In the genomic region with DNA sequence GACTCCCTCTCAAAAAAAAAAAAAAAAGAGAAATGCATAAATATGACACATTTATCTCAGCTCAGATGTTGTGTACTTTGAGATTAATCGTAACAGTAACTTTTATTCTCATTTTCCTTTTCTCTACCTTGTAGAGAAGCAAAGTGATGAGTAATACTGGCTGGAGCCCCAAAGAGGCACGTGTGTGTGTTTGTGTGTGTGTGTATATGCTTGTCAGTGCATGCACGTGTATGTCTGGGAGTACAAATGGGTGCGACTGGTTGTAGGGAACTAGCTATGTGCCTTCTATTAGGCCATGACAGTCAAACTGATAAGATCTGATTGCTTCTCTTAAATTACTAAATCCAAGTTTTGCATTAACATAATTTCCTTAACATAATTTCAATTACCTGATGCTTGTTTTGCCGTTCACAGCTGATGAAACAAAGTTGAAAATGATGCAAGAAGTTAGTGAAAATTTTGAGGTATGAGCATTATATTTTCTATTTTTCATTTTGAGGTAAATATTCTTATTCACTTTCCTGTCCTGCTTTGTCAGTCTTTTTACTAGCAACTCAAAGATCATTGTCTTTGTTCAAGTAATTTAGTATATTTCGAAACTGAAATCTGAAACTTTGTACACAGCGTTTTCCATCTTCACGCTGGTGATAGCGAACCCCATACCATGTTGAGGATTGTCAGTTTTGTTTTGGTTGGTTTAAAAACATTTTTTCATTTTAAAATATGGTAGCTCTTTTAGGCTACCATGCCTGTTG, we compare ENCODE assay signal across 28 cellular contexts. TPM values are rescaled to one million over a fixed set of nuclear protein-coding genes. Genes with fewer than 3 reads are reported as not detected.
DNase-seq lines count a peak whose midpoint lies in the region; ATAC-seq, FAIRE-seq and TF ChIP-seq lines count a peak whose summit lies in the region.
"Had no signal": no experiment of that assay in that cellular context is flagged by ENCODE, and none has a peak within 500 bp of the region (broad histone marks: within the 10 kb centered on the region; RNA-seq: fewer than 3 reads in every experiment).

No MANE protein-coding gene starts in this region.

- intact Hi-C loops in natural killer cell (cut with micrococcal nuclease): no loop called here

- H3K4me3 ChIP-seq in SK-N-SH (ENCODE audit: low read depth in 2 of 2, low read length in 1 of 2): no peak overlapping the region
- H3K4me3 ChIP-seq in bronchial epithelial cell (ENCODE audit: low read depth, low read length): no peak overlapping the region
- H3K4me3 ChIP-seq: esophagus squamous epithelium, mucosa of descending colon, spleen, tibial artery had no signal

- WGBS in SK-N-SH (ENCODE audit: low lambda C conversion rate): 96% methylated on average over 9 of the region's 9 CpGs

- no peak overlapping the region for H3K27ac ChIP-seq in SK-N-SH (ENCODE audit: low read depth in 2 of 2, low read length in 1 of 2)
- H3K27ac ChIP-seq: 22Rv1, HL-60, spleen, tibial artery had no signal

- no peaks in the 10 kb centered on the region for H3K9me2 ChIP-seq in SK-N-SH

- H3K79me2 ChIP-seq in SK-N-SH (ENCODE audit: insufficient read depth): peaks cover 86% of the 10 kb centered on the region

- no peak overlapping the region for H3K9ac ChIP-seq in SK-N-SH

- no peaks in the 10 kb centered on the region for H3F3A ChIP-seq in SK-N-SH (replicated peaks; ENCODE audit: insufficient read depth)

- peaks cover 36% of the 10 kb centered on the region for H4K20me1 ChIP-seq in SK-N-SH (ENCODE audit: insufficient read depth)

- no peak for TF ChIP-seq RAD21 in SK-N-SH (IDR thresholded peaks at IDR 0.05; ENCODE audit: low read length)

- H3K4me2 ChIP-seq in SK-N-SH: no peak overlapping the region

- TF ChIP-seq EP300 in SK-N-SH (IDR thresholded peaks at IDR 0.05; ENCODE audit: borderline replicate concordance in 1 of 2, low read depth in 1 of 2, low read length in 1 of 2): no peak

- CTCF ChIA-PET in SK-N-SH (lab: Yijun Ruan, JAX): interaction anchor here (1.0 kb wide), 1 partner anchor 42 kb away, joined by 3 read pairs; no protein-coding TSS in a partner anchor

- no peak for ATAC-seq in SK-N-SH treated with all-trans-retinoic acid at 6 μM for 48 hours
- no peak for ATAC-seq in natural killer cell
- ATAC-seq: activated CD4-positive, CD25-positive, alpha-beta regulatory T cell treated with anti-CD3 and anti-CD28 coated beads, Interleukin-2, amount 50 U/mL, for 24 hours; left lobe of liver; mucosa of descending colon; PC-3 had no signal

- no peak overlapping the region for H3K27ac Mint-ChIP-seq in natural killer cell

- no peak for DNase-seq in SK-N-SH
- DNase-seq in stimulated activated CD4-positive, alpha-beta T cell treated with anti-CD3 and anti-CD28 coated beads, Interleukin-1b, Interleukin-23, amount 100 ng/mL, for 48 hours: peak; percentile 25
- DNase-seq in stimulated activated CD4-positive, alpha-beta T cell treated with anti-CD3 and anti-CD28 coated beads, Interleukin-2, amount 100 ng/mL, for 24 hours: no peak
- DNase-seq in bronchial epithelial cell (ENCODE audit: low read depth): peak; percentile 68
- no peak for DNase-seq in natural killer cell
- DNase-seq in GM19238 (ENCODE audit: insufficient read length, low spot score): no peak
- no peak for DNase-seq in SIG-M5 (lab: John Stamatoyannopoulos, UW)
- DNase-seq: aorta; Calu3; cerebellar nuclear complex; effector CD4-positive, alpha-beta T cell; esophagus squamous epithelium; IMR-90; mucosa of descending colon; NCI-H1694 treated with DMSO at 0.1 percent for 48 hours; NCI-H748 treated with DMSO at 0.1 percent for 48 hours; PC-3; retina; spleen; tibial artery had no signal

- H3K36me3 Mint-ChIP-seq in natural killer cell: no peaks in the 10 kb centered on the region

- peaks cover 0 to 15% of the 10 kb centered on the region in 2 experiments; a peak in 1 of 4 replicates for H3K4me1 ChIP-seq in SK-N-SH (ENCODE audit: control insufficient read depth in 1 of 2, insufficient read depth in 2 of 2, low read depth in 1 of 2, low read length in 1 of 2)

- no peak overlapping the region for H3K4me3 Mint-ChIP-seq in natural killer cell

- no peaks in the 10 kb centered on the region for H3K9me3 Mint-ChIP-seq in natural killer cell

- H3K36me3 ChIP-seq in SK-N-SH (replicated peaks in 1 of 2; ENCODE audit: control insufficient read depth in 1 of 2, insufficient read depth in 2 of 2, low read length in 1 of 2): peaks cover 45 to 55% of the 10 kb centered on the region in 2 experiments
- H3K36me3 ChIP-seq in bronchial epithelial cell (ENCODE audit: control insufficient read depth, insufficient read depth, low read length): peaks cover 9% of the 10 kb centered on the region

- no peak for FAIRE-seq in bronchial epithelial cell (lab: Jason Lieb, UNC)
- FAIRE-seq: GM18507 had no signal

- H3K9me3 ChIP-seq in SK-N-SH: no peaks in the 10 kb centered on the region
- H3K9me3 ChIP-seq: esophagus squamous epithelium, mucosa of descending colon, spleen, tibial artery had no signal

- H2AFZ ChIP-seq in SK-N-SH (ENCODE audit: low read depth): no peak overlapping the region

- no peaks in the 10 kb centered on the region for H3K27me3 Mint-ChIP-seq in natural killer cell (ENCODE audit: low read depth in 2 of 2)

- no peaks in the 10 kb centered on the region for H3K27me3 ChIP-seq in SK-N-SH (ENCODE audit: insufficient read depth)
- no peaks in the 10 kb centered on the region for H3K27me3 ChIP-seq in bronchial epithelial cell (ENCODE audit: control insufficient read depth, insufficient read depth, low read length)
- H3K27me3 ChIP-seq: esophagus squamous epithelium, spleen, tibial artery had no signal

- POLR2A ChIA-PET in SK-N-SH (lab: Yijun Ruan, JAX): no interaction called here

- H3K4me1 Mint-ChIP-seq in natural killer cell: peaks cover 9 to 20% of the 10 kb centered on the region in 2 donors

- TF ChIP-seq CTCF in SK-N-SH (IDR thresholded peaks at IDR 0.05): no peak
- no peak for TF ChIP-seq CTCF in bronchial epithelial cell (IDR thresholded peaks at IDR 0.05; ENCODE audit: insufficient read depth, low read length, severe bottlenecking)
- no peak for TF ChIP-seq CTCF in natural killer cell (IDR thresholded peaks at IDR 0.05)

TF ChIP-seq in SK-N-SH, 30 proteins besides CTCF, POLR2A, EP300 and RAD21:
- no peak for TF ChIP-seq YY1 (IDR thresholded peaks at IDR 0.05; ENCODE audit: low read depth)
- 0 out of 2 replicates have a peak, but pooled peaks have one; percentile 20 for TF ChIP-seq GATA2 (CRISPR knock-in tag; IDR thresholded peaks at IDR 0.05)

TF ChIP-seq in SK-N-SH treated with all-trans-retinoic acid at 6 μM for 48 hours, 23 proteins besides CTCF, POLR2A, EP300 and RAD21 (continues in another document):
- TF ChIP-seq ZNF70 (CRISPR knock-in tag; IDR thresholded peaks at IDR 0.05) (no peak), ZFP3 (CRISPR knock-in tag; IDR thresholded peaks at IDR 0.05) (no peak), TCF4 (CRISPR knock-in tag; IDR thresholded peaks at IDR 0.05; ENCODE audit: borderline replicate concordance) (no peak), GLIS3 (CRISPR knock-in tag; IDR thresholded peaks at IDR 0.05) (no peak), POU6F1 (CRISPR knock-in tag; IDR thresholded peaks at IDR 0.05; ENCODE audit: borderline replicate concordance, low read depth) (no peak), RARB (CRISPR knock-in tag; IDR thresholded peaks at IDR 0.05) (no peak), ISL1 (CRISPR knock-in tag; IDR thresholded peaks at IDR 0.05) (no peak), ZFP30 (CRISPR knock-in tag; IDR thresholded peaks at IDR 0.05) (no peak), ESRRG (CRISPR knock-in tag; IDR thresholded peaks at IDR 0.05) (no peak)
- TF ChIP-seq, protein P1, sequence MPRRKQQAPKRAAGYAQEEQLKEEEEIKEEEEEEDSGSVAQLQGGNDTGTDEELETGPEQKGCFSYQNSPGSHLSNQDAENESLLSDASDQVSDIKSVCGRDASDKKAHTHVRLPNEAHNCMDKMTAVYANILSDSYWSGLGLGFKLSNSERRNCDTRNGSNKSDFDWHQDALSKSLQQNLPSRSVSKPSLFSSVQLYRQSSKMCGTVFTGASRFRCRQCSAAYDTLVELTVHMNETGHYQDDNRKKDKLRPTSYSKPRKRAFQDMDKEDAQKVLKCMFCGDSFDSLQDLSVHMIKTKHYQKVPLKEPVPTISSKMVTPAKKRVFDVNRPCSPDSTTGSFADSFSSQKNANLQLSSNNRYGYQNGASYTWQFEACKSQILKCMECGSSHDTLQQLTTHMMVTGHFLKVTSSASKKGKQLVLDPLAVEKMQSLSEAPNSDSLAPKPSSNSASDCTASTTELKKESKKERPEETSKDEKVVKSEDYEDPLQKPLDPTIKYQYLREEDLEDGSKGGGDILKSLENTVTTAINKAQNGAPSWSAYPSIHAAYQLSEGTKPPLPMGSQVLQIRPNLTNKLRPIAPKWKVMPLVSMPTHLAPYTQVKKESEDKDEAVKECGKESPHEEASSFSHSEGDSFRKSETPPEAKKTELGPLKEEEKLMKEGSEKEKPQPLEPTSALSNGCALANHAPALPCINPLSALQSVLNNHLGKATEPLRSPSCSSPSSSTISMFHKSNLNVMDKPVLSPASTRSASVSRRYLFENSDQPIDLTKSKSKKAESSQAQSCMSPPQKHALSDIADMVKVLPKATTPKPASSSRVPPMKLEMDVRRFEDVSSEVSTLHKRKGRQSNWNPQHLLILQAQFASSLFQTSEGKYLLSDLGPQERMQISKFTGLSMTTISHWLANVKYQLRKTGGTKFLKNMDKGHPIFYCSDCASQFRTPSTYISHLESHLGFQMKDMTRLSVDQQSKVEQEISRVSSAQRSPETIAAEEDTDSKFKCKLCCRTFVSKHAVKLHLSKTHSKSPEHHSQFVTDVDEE (CRISPR knock-in tag; IDR thresholded peaks at IDR 0.05): no peak

RNA-seq across cellular contexts. Expression of gene TRRAP, which starts 3.4 kb away (rescaled TPM):
- polyA plus RNA-seq in SK-N-SH (2012; rRNA removed): 19.6 and 24.9 TPM in 2 replicates
- 11.9 and 16.5 TPM in 2 replicates for polyA plus RNA-seq in SK-N-SH (2012; cell fraction: cytosol; rRNA removed)
- polyA plus RNA-seq in SK-N-SH (2012; cell fraction: nucleus; rRNA removed): 48.2 and 49.1 TPM in 2 replicates
- total RNA-seq in bronchial epithelial cell: 8.2 and 9.2 TPM in 2 replicates
- 10 to 100 TPM; 45.4 to 62.9 (median 62.4) TPM for total RNA-seq in natural killer cell

RNA-seq across cellular contexts. Expression of gene TMEM130, which starts 11.9 kb away (rescaled TPM):
- 1.2 and 1.3 TPM in 2 replicates for polyA plus RNA-seq in SK-N-SH (2012; rRNA removed)
- polyA plus RNA-seq in SK-N-SH (2012; cell fraction: cytosol; rRNA removed): 0.54 and 0.76 TPM in 2 replicates
- 1.7 and 2.0 TPM in 2 replicates for polyA plus RNA-seq in SK-N-SH (2012; cell fraction: nucleus; rRNA removed)
- not detected in 2 replicates for total RNA-seq in bronchial epithelial cell
- total RNA-seq in natural killer cell: not detected
- total RNA-seq: Calu3, glomerular endothelial cell, PC-3, SK-MEL-5 had no signal

Comparison
In these comparisons a context has a peak if more than half of its experiments do, and no peak if none do; other contexts are left out.
1. DNase-seq: peak in stimulated activated CD4-positive, alpha-beta T cell treated with anti-CD3 and anti-CD28 coated beads, Interleukin-1b, Interleukin-23, amount 100 ng/mL, for 48 hours (single experiment) and bronchial epithelial cell (single experiment); none in SK-N-SH (single experiment), stimulated activated CD4-positive, alpha-beta T cell treated with anti-CD3 and anti-CD28 coated beads, Interleukin-2, amount 100 ng/mL, for 24 hours (0 of 2), natural killer cell (single experiment), GM19238 (single experiment) and SIG-M5 (single experiment).